In genomic region chr14:23537351-23538048, GRCh38 we compare ENCODE assay signal across 1 cellular context.
TF ChIP-seq lines count a peak whose summit lies in the region.

No MANE protein-coding gene starts in this region.

TF ChIP-seq in HepG2, 621 proteins besides CTCF, POLR2A, EP300 and RAD21:
- no peak for TF ChIP-seq SOX5 (CRISPR knock-in tag; IDR thresholded peaks at IDR 0.05; ENCODE audit: borderline replicate concordance)
- no peak for TF ChIP-seq ZNF430 (CRISPR knock-in tag; IDR thresholded peaks at IDR 0.05)
- no peak for TF ChIP-seq HMGA1 (CRISPR knock-in tag; conservative IDR thresholded peaks at IDR 0.05)
- TF ChIP-seq MTA1 (CRISPR knock-in tag; IDR thresholded peaks at IDR 0.05; ENCODE audit: borderline replicate concordance): 0 out of 2 replicates have a peak, but pooled peaks have one; percentile 12
